Comparison of ENCODE assay signal across 16 cellular contexts in genomic region chr2:241885701-241886643, GRCh38. TPM values are rescaled to one million over a fixed set of nuclear protein-coding genes. Genes with fewer than 3 reads are reported as not detected.
DNase-seq lines count a peak whose midpoint lies in the region; ATAC-seq and TF ChIP-seq lines count a peak whose summit lies in the region.
"Had no signal": no experiment of that assay in that cellular context is flagged by ENCODE, and none has a peak within 500 bp of the region (broad histone marks: within the 10 kb centered on the region; RNA-seq: fewer than 3 reads in every experiment).

No MANE protein-coding gene starts in this region.

- H3K4me3 ChIP-seq in H7 (ENCODE audit: insufficient read depth, low read depth, low read length) (no peak overlapping the region), OCI-LY7 (ENCODE audit: low read depth, low read length, poor library complexity, severe bottlenecking) (peak overlapping the region; percentile 3), neural cell (ENCODE audit: low read length) (peak overlapping the region; percentile 36), upper lobe of right lung (no peak overlapping the region)
- H3K4me3 ChIP-seq: colonic mucosa, heart left ventricle, left lung had no signal

- ATAC-seq in upper lobe of right lung (no peak), GM18909 (IDR thresholded peaks at IDR 0.05; ENCODE audit: poor library complexity, unreplicated experiment) (no peak)
- ATAC-seq: heart left ventricle, left lung had no signal

- no peaks in the 10 kb centered on the region for H3K27me3 ChIP-seq in H7 (ENCODE audit: control insufficient read depth, insufficient read depth, low read length)
- no peaks in the 10 kb centered on the region for H3K27me3 ChIP-seq in neural cell (ENCODE audit: insufficient read depth, low read depth, low read length)
- no peaks in the 10 kb centered on the region for H3K27me3 ChIP-seq in upper lobe of right lung
- H3K27me3 ChIP-seq: colonic mucosa, heart left ventricle, left lung had no signal

- intact Hi-C loops in OCI-LY7 (cut with micrococcal nuclease; ENCODE audit: unreplicated experiment) (loop anchor here (10.0 kb wide), 1 partner anchor 741 kb away; the partner anchor contains the start of gene PASK), upper lobe of right lung (cut with DNase I) (no loop called here)

- H3K9me3 ChIP-seq in OCI-LY7 (ENCODE audit: low read length) = peaks cover 3% of the 10 kb centered on the region; the same call in 1 of the 2 replicates
- H3K9me3 ChIP-seq in neural cell (ENCODE audit: low read length) = no peaks in the 10 kb centered on the region
- H3K9me3 ChIP-seq in upper lobe of right lung = no peaks in the 10 kb centered on the region
- H3K9me3 ChIP-seq: colonic mucosa had no signal

- POLR2A ChIA-PET in OCI-LY7 (lab: Charles Lee) = no interaction called here

- H3K27ac ChIP-seq in OCI-LY7 (ENCODE audit: low read depth, low read length, poor library complexity, severe bottlenecking) (peak overlapping the region; percentile 10), neural cell (ENCODE audit: low read length) (peak overlapping the region; percentile 40), upper lobe of right lung (no peak overlapping the region)
- H3K27ac ChIP-seq: colonic mucosa, heart left ventricle, left lung had no signal

- CTCF ChIA-PET in OCI-LY7 (lab: Charles Lee; ENCODE audit: unreplicated experiment) = no interaction called here

- no peak for TF ChIP-seq CTCF in OCI-LY7 (conservative IDR thresholded peaks at IDR 0.05; ENCODE audit: low read length)
- no peak for TF ChIP-seq CTCF in neural cell (IDR thresholded peaks at IDR 0.05; ENCODE audit: poor library complexity, severe bottlenecking)
- no peak for TF ChIP-seq CTCF in upper lobe of right lung (IDR thresholded peaks at IDR 0.05)

- peak overlapping the region; percentile 26 for H3K9ac ChIP-seq in neural cell (ENCODE audit: low read length)

- H3K36me3 ChIP-seq in H7 (replicated peaks; ENCODE audit: control insufficient read depth, insufficient read depth, low read length) (no peaks in the 10 kb centered on the region; the same call in 1 of the 2 replicates), OCI-LY7 (ENCODE audit: insufficient read depth, low read length) (peaks cover 44% of the 10 kb centered on the region), neural cell (ENCODE audit: insufficient read depth, low read length) (no peaks in the 10 kb centered on the region), upper lobe of right lung (no peaks in the 10 kb centered on the region)
- H3K36me3 ChIP-seq: colonic mucosa, heart left ventricle, left lung had no signal

- no peaks in the 10 kb centered on the region for H3F3A ChIP-seq in neural cell (ENCODE audit: insufficient read depth, low read length, poor library complexity, severe bottlenecking)

- H3K79me2 ChIP-seq in OCI-LY7 (ENCODE audit: insufficient read depth, low read depth, low read length) (peaks cover 11% of the 10 kb centered on the region; the same call in 1 of the 2 replicates), neural cell (replicated peaks; ENCODE audit: insufficient read depth, low read length) (no peaks in the 10 kb centered on the region)

- TF ChIP-seq RAD21 in neural cell (conservative IDR thresholded peaks at IDR 0.05) = no peak

- DNase-seq in NCI-H1105 treated with DMSO at 0.1 percent for 48 hours (lab: John Stamatoyannopoulos, UW) = peak; percentile 53
- no peak for DNase-seq in NCI-H1105 (lab: John Stamatoyannopoulos, UW)
- peak; percentile 44 for DNase-seq in H7
- DNase-seq in OCI-LY7 (ENCODE audit: low spot score) = no peak
- DNase-seq in DMS153 (lab: John Stamatoyannopoulos, UW) = no peak
- DNase-seq in upper lobe of right lung = no peak
- DNase-seq: activated CD4-positive, CD25-positive, alpha-beta regulatory T cell treated with anti-CD3 and anti-CD28 coated beads, Interleukin-2, amount 50 U/mL, for 72 hours; activated T-cell treated with anti-CD3 and anti-CD28 coated beads for 4 hours; Calu3; colonic mucosa; NCI-H187 treated with DMSO at 0.1 percent for 48 hours had no signal

- H2AFZ ChIP-seq in OCI-LY7 (ENCODE audit: low read length) = no peak overlapping the region
- H2AFZ ChIP-seq in neural cell (ENCODE audit: low read depth, low read length) = no peak overlapping the region

- no peak for TF ChIP-seq EP300 in neural cell (conservative IDR thresholded peaks at IDR 0.05; ENCODE audit: poor library complexity, severe bottlenecking)

- H3K9me2 ChIP-seq in OCI-LY7 (ENCODE audit: insufficient read depth, low read length) (no peaks in the 10 kb centered on the region), neural cell (ENCODE audit: insufficient read depth, low read length) (no peaks in the 10 kb centered on the region)

- H4K20me1 ChIP-seq in OCI-LY7 (ENCODE audit: insufficient read depth, low read length) (no peaks in the 10 kb centered on the region; the same call in 1 of the 2 replicates), neural cell (ENCODE audit: insufficient read depth) (no peaks in the 10 kb centered on the region)

- H3K4me2 ChIP-seq in OCI-LY7 (ENCODE audit: low read length) (peak overlapping the region; percentile 57), neural cell (ENCODE audit: low read length) (no peak overlapping the region)

- BruUV-seq in OCI-LY7 (replicated peaks; lab: Mats Ljungman, UMichigan) = no TSS peak

- H3K4me1 ChIP-seq in OCI-LY7 (ENCODE audit: insufficient read depth, low read length, poor library complexity, severe bottlenecking) = peaks cover 52% of the 10 kb centered on the region
- peaks cover 5% of the 10 kb centered on the region for H3K4me1 ChIP-seq in upper lobe of right lung
- H3K4me1 ChIP-seq: colonic mucosa had no signal

TF ChIP-seq in neural cell, 6 proteins besides CTCF, POLR2A, EP300 and RAD21:
- TF ChIP-seq REST (IDR thresholded peaks at IDR 0.05; ENCODE audit: borderline replicate concordance) = no peak
- TF ChIP-seq POLR2AphosphoS5 (IDR thresholded peaks at IDR 0.05) = no peak
- TF ChIP-seq EZH2 (IDR thresholded peaks at IDR 0.05; ENCODE audit: borderline replicate concordance, insufficient read depth, low read length, poor library complexity, severe bottlenecking) = no peak
- no peak for TF ChIP-seq SMC3 (conservative IDR thresholded peaks at IDR 0.05; ENCODE audit: poor library complexity)
- TF ChIP-seq TAF1 (IDR thresholded peaks at IDR 0.05; ENCODE audit: low read depth) = no peak
- TF ChIP-seq MXI1 (conservative IDR thresholded peaks at IDR 0.05; ENCODE audit: poor library complexity, severe bottlenecking) = no peak

RNA-seq across cellular contexts. Expression of gene RTP5, which starts 16.4 kb away (rescaled TPM):
- total RNA-seq in H7 (2014; rRNA removed; shearing (Covaris generic)) = not detected in 2 replicates
- not detected in 2 replicates for total RNA-seq in OCI-LY7 (2014; rRNA removed; shearing (Covaris generic))
- total RNA-seq in OCI-LY7 (2022) (not detected in 2 replicates), upper lobe of right lung (not detected)
- 1.2 and 1.8 TPM in 2 replicates for polyA plus RNA-seq in neural cell
- polyA minus RNA-seq in neural cell = 0.24 and 0.58 TPM in 2 replicates
- total RNA-seq: A172, Calu3, colonic mucosa, heart left ventricle had no signal
- polyA plus RNA-seq: heart left ventricle had no signal

RNA-seq across cellular contexts. Expression of gene PDCD1, which starts 27.3 kb away (rescaled TPM):
- 1.0 and 2.8 TPM in 2 replicates for total RNA-seq in H7 (2014; rRNA removed; shearing (Covaris generic))
- not detected in 2 replicates for total RNA-seq in OCI-LY7 (2014; rRNA removed; shearing (Covaris generic))
- total RNA-seq in OCI-LY7 (2022) (not detected in 2 replicates), upper lobe of right lung (1.8 TPM)
- polyA plus RNA-seq in neural cell = not detected in 2 replicates
- polyA minus RNA-seq in neural cell = not detected in 2 replicates
- total RNA-seq: A172, Calu3 had no signal

Comparison
In these comparisons a context has a peak if more than half of its experiments do, and no peak if none do; other contexts are left out.
1. DNase-seq: peak in NCI-H1105 treated with DMSO at 0.1 percent for 48 hours (single experiment) and H7 (single experiment); none in NCI-H1105 (single experiment), OCI-LY7 (single experiment), DMS153 (single experiment) and upper lobe of right lung (single experiment).
2. H3K4me3 ChIP-seq: peak in OCI-LY7 (single experiment) and neural cell (single experiment); none in H7 (single experiment) and upper lobe of right lung (single experiment).